In genomic region chr14:81323094-81323493, GRCh38 we compare ENCODE assay signal across 13 cellular contexts.
DNase-seq lines count a peak whose midpoint lies in the region; ATAC-seq and TF ChIP-seq lines count a peak whose summit lies in the region.
"Had no signal": no experiment of that assay in that cellular context is flagged by ENCODE, and none has a peak within 500 bp of the region (broad histone marks: within the 10 kb centered on the region; RNA-seq: fewer than 3 reads in every experiment).

No MANE protein-coding gene starts in this region.

- no peaks in the 10 kb centered on the region for H3K36me3 ChIP-seq in PC-3 (ENCODE audit: low read depth, low read length)
- no peaks in the 10 kb centered on the region for H3K36me3 ChIP-seq in mucosa of rectum (ENCODE audit: control insufficient read depth in 2 of 2, insufficient read depth in 2 of 2, low read length in 2 of 2)

- intact Hi-C loops in PC-3 (cut with micrococcal nuclease) = loop anchor here (2.0 to 5.0 kb wide), 4 partner anchors 59 to 129 kb away; partner anchors contain the start of gene STON2

- CTCF ChIA-PET in PC-3 (lab: Charles Lee) = no interaction called here

- no TSS peak for BruUV-seq in PC-3 (replicated peaks; lab: Mats Ljungman, UMichigan)

- H3K4me3 ChIP-seq in PC-3 (ENCODE audit: low read length) (peak overlapping the region; percentile 76), mucosa of rectum (ENCODE audit: low read length in 2 of 2) (peak overlapping the region; percentile 2 to 46)

- no peaks in the 10 kb centered on the region for H3K9me2 ChIP-seq in PC-3 (replicated peaks; ENCODE audit: low read length)

- DNase-seq in Ammon's horn (ENCODE audit: low spot score) (peak; percentile 62), PC-3 (no peak), epithelial cell of prostate (ENCODE audit: low read depth, low spot score) (no peak), NCI-H2227 (lab: John Stamatoyannopoulos, UW; ENCODE audit: unreplicated experiment) (no peak), SKM-1 (lab: John Stamatoyannopoulos, UW; ENCODE audit: unreplicated experiment) (no peak), inferior parietal cortex (ENCODE audit: extremely low spot score) (no peak)
- DNase-seq in activated CD8-positive, alpha-beta memory T cell treated with anti-CD3 and anti-CD28 coated beads, Interleukin-2, amount 50 U/mL, for 48 hours = no peak
- DNase-seq: erythroblast; NCI-H446 treated with DMSO at 0.1 percent for 48 hours; small intestine; stimulated activated naive CD4-positive, alpha-beta T cell treated with Interleukin-2 at 50 U/mL for 16 hours; T-helper 1 cell had no signal

- peak overlapping the region; percentile 73; the same call in 1 of the 2 replicates for H3K9ac ChIP-seq in PC-3 (ENCODE audit: low read length)
- H3K9ac ChIP-seq in mucosa of rectum (ENCODE audit: low read depth in 1 of 2, low read length in 2 of 2) = peak overlapping the region in 1 of 2 donors; percentile 79

- H3K4me1 ChIP-seq in PC-3 (ENCODE audit: insufficient read depth, low read length) = peaks cover 27% of the 10 kb centered on the region
- H3K4me1 ChIP-seq in mucosa of rectum (ENCODE audit: control insufficient read depth in 2 of 2, insufficient read depth in 2 of 2, low read length in 2 of 2) = peaks cover 4 to 7% of the 10 kb centered on the region in 2 donors

- H3F3A ChIP-seq in PC-3 (ENCODE audit: low read length, unreplicated experiment) = no peaks in the 10 kb centered on the region

- no peaks in the 10 kb centered on the region for H4K20me1 ChIP-seq in PC-3 (ENCODE audit: low read length)

- H3K79me2 ChIP-seq in PC-3 (ENCODE audit: low read length) = no peaks in the 10 kb centered on the region; the same call in 1 of the 2 replicates

- H2AFZ ChIP-seq in PC-3 (ENCODE audit: low read length) = no peak overlapping the region

- H3K27me3 ChIP-seq in PC-3 (ENCODE audit: low read length) (no peaks in the 10 kb centered on the region), mucosa of rectum (ENCODE audit: control insufficient read depth in 2 of 2, insufficient read depth in 2 of 2, low read length in 2 of 2) (no peaks in the 10 kb centered on the region)

- H3K27ac ChIP-seq in PC-3 (ENCODE audit: low read length) (no peak overlapping the region), epithelial cell of prostate (peak overlapping the region; percentile 76), mucosa of rectum (ENCODE audit: low read depth in 2 of 2, low read length in 2 of 2) (peak overlapping the region in 1 of 2 donors; percentile 72)

- H3K9me3 ChIP-seq in PC-3 (ENCODE audit: low read length) (no peaks in the 10 kb centered on the region), mucosa of rectum (ENCODE audit: control insufficient read depth in 2 of 2, low read length in 2 of 2) (no peaks in the 10 kb centered on the region)

- TF ChIP-seq CTCF in PC-3 (conservative IDR thresholded peaks at IDR 0.05; ENCODE audit: low read depth, low read length) = no peak

- POLR2A ChIA-PET in PC-3 (lab: Charles Lee; ENCODE audit: unreplicated experiment) = no interaction called here

- peak overlapping the region; percentile 86 for H3K4me2 ChIP-seq in PC-3 (ENCODE audit: low read length)

- no peak for ATAC-seq in PC-3
